In genomic region chr5:84384604-84385575, GRCh38 we compare ENCODE assay signal across 8 cellular contexts. TPM values are rescaled to one million over a fixed set of nuclear protein-coding genes. Genes with fewer than 3 reads are reported as not detected.
DNase-seq lines count a peak whose midpoint lies in the region; ATAC-seq and TF ChIP-seq lines count a peak whose summit lies in the region.

Gene EDIL3, minus strand, starts transcription at chr5:84384880. Its CDS starts 506 bp downstream, at chr5:84384374.

- H3K4me2 ChIP-seq in fibroblast of lung (ENCODE audit: extremely low read depth, insufficient read depth, low read length), result peak within 1 kb of the TSS; percentile 78

- H3K27me3 ChIP-seq in H7 (ENCODE audit: control insufficient read depth, insufficient read depth, low read length) (peaks cover 3% of the 10 kb centered on the region; the same call in 1 of the 2 replicates), RWPE2 (ENCODE audit: insufficient read depth, poor library complexity, severe bottlenecking) (peaks cover 69% of the 10 kb centered on the region), fibroblast of lung (ENCODE audit: control insufficient read depth, insufficient read depth, low read length) (peaks cover 7% of the 10 kb centered on the region), muscle layer of colon (ENCODE audit: control insufficient read depth in 1 of 2, insufficient read depth in 2 of 2, low read length in 2 of 2) (peaks cover 0 to 23% of the 10 kb centered on the region in 2 donors)

- H3K36me3 ChIP-seq in H7 (replicated peaks; ENCODE audit: control insufficient read depth, insufficient read depth, low read length) (peaks cover 1% of the 10 kb centered on the region; the same call in 1 of the 2 replicates), RWPE2 (ENCODE audit: low read depth) (no peaks in the 10 kb centered on the region), fibroblast of lung (ENCODE audit: control insufficient read depth, insufficient read depth, low read length) (no peaks in the 10 kb centered on the region), muscle layer of colon (ENCODE audit: insufficient read depth, low read length) (no peaks in the 10 kb centered on the region)

- H3K27ac ChIP-seq in RWPE2 (ENCODE audit: poor library complexity, severe bottlenecking) (no peak within 1 kb of the TSS), fibroblast of lung (ENCODE audit: insufficient read depth, low read length) (peak within 1 kb of the TSS; percentile 7), muscle layer of colon (ENCODE audit: low read depth, low read length) (peak within 1 kb of the TSS; percentile 58)

- H3K4me1 ChIP-seq in RWPE2 (ENCODE audit: insufficient read depth, poor library complexity, severe bottlenecking) (peaks cover 8% of the 10 kb centered on the region), fibroblast of lung (ENCODE audit: control insufficient read depth, extremely low read depth, insufficient read depth, low read length) (no peaks in the 10 kb centered on the region), muscle layer of colon (ENCODE audit: insufficient read depth, low read length) (no peaks in the 10 kb centered on the region)

- H3K9ac ChIP-seq in fibroblast of lung (ENCODE audit: insufficient read depth, low read length), result peak within 1 kb of the TSS; percentile 65
- no peak within 1 kb of the TSS for H3K9ac ChIP-seq in muscle layer of colon (ENCODE audit: low read length)

- DNase-seq in H7 (peak; percentile 66), RWPE2 (ENCODE audit: low spot score) (peak; percentile 69), fibroblast of lung (ENCODE audit: low read depth in 2 of 2) (peak; percentile 54 to 72), NCI-H128 (lab: John Stamatoyannopoulos, UW; ENCODE audit: unreplicated experiment) (no peak)
- no peak for DNase-seq in stimulated activated CD4-positive, alpha-beta T cell treated with anti-CD3 and anti-CD28 coated beads, Interleukin-12 subunit alpha, Interleukin-12 subunit beta, amount 100 ng/mL, for 4 hours

- H3K79me2 ChIP-seq in fibroblast of lung (ENCODE audit: control insufficient read depth, insufficient read depth, low read length), result peaks cover 5% of the 10 kb centered on the region

- no peak for TF ChIP-seq CTCF in RWPE2 (IDR thresholded peaks at IDR 0.05; ENCODE audit: poor library complexity, severe bottlenecking)
- no peak for TF ChIP-seq CTCF in fibroblast of lung (conservative IDR thresholded peaks at IDR 0.05 in 1 of 2, IDR thresholded peaks at IDR 0.05 in 1 of 2; ENCODE audit: low read depth in 1 of 2, low read length in 2 of 2)

- no peaks in the 10 kb centered on the region for H3K9me3 ChIP-seq in RWPE2 (ENCODE audit: severe bottlenecking)
- no peaks in the 10 kb centered on the region for H3K9me3 ChIP-seq in fibroblast of lung (ENCODE audit: control insufficient read depth, insufficient read depth, low read depth, low read length)
- H3K9me3 ChIP-seq in muscle layer of colon (ENCODE audit: low read length), result no peaks in the 10 kb centered on the region

- peak within 1 kb of the TSS; percentile 57 for H2AFZ ChIP-seq in fibroblast of lung (ENCODE audit: low read length)

- ATAC-seq in RWPE2 (ENCODE audit: low read depth) (peak; percentile 36; the same call in 2 of the 3 replicates), GM21447 (IDR thresholded peaks at IDR 0.05; ENCODE audit: unreplicated experiment) (no peak), HG02588 (IDR thresholded peaks at IDR 0.05; ENCODE audit: unreplicated experiment) (no peak)

- H3K4me3 ChIP-seq in H7 (ENCODE audit: insufficient read depth, low read depth, low read length), result peak within 1 kb of the TSS; percentile 93
- peak within 1 kb of the TSS; percentile 35 for H3K4me3 ChIP-seq in RWPE2 (ENCODE audit: severe bottlenecking)
- peak within 1 kb of the TSS; percentile 34 to 69 (median 62) for H3K4me3 ChIP-seq in fibroblast of lung (replicated peaks in 1 of 4; ENCODE audit: control extremely low read depth in 1 of 4, insufficient read depth in 1 of 4, low read depth in 3 of 4, low read length in 4 of 4)
- peak within 1 kb of the TSS; percentile 67 to 77 for H3K4me3 ChIP-seq in muscle layer of colon (ENCODE audit: low read depth in 1 of 2, low read length in 2 of 2)

- H4K20me1 ChIP-seq in fibroblast of lung (ENCODE audit: control insufficient read depth, extremely low read depth, insufficient read depth, low read length), result no peaks in the 10 kb centered on the region

RNA-seq across cellular contexts. Expression of gene EDIL3, which starts in this region (rescaled TPM):
- total RNA-seq in H7 (2014; rRNA removed; shearing (Covaris generic)), result 46.0 and 71.3 TPM in 2 replicates
- 9.2 and 12.1 TPM in 2 replicates for total RNA-seq in fibroblast of lung
- 8.1 and 149 TPM in 2 replicates for polyA plus RNA-seq in fibroblast of lung
- 4.2 and 79.8 TPM in 2 replicates for polyA plus RNA-seq in fibroblast of lung (2012)
- 6.0 and 16.3 TPM in 2 replicates for polyA minus RNA-seq in fibroblast of lung (ENCODE audit: low replicate concordance)

Comparison
In these comparisons a context has a peak if more than half of its experiments do, and no peak if none do; other contexts are left out.
1. DNase-seq: peak in H7 (single experiment), RWPE2 (single experiment) and fibroblast of lung (2 of 2); none in stimulated activated CD4-positive, alpha-beta T cell treated with anti-CD3 and anti-CD28 coated beads, Interleukin-12 subunit alpha, Interleukin-12 subunit beta, amount 100 ng/mL, for 4 hours (single experiment) and NCI-H128 (single experiment).
2. H3K4me3 ChIP-seq: peak in every context shown above with its lines; median percentile 93 in H7; 72 in muscle layer of colon; 62 in fibroblast of lung; 35 in RWPE2.